Comparison of ENCODE assay signal across 24 cellular contexts in genomic region chr12:118271770-118272417, GRCh38.
DNase-seq lines count a peak whose midpoint lies in the region; ATAC-seq, FAIRE-seq and TF ChIP-seq lines count a peak whose summit lies in the region.
"Had no signal": no experiment of that assay in that cellular context is flagged by ENCODE, and none has a peak within 500 bp of the region (broad histone marks: within the 10 kb centered on the region; RNA-seq: fewer than 3 reads in every experiment).

No MANE protein-coding gene starts in this region.

- no peak for TF ChIP-seq EP300 in esophagus muscularis mucosa (IDR thresholded peaks at IDR 0.05)
- TF ChIP-seq EP300 in stomach (IDR thresholded peaks at IDR 0.05) = no peak

- no peak overlapping the region for H3K4me3 ChIP-seq in body of pancreas
- H3K4me3 ChIP-seq in keratinocyte (ENCODE audit: control insufficient read depth in 2 of 3, extremely low read depth in 1 of 3, insufficient read depth in 2 of 3, low read depth in 1 of 3, low read length in 3 of 3) = peak overlapping the region in 2 of 3 experiments; percentile 31 to 40
- H3K4me3 ChIP-seq in esophagus muscularis mucosa = no peak overlapping the region
- no peak overlapping the region for H3K4me3 ChIP-seq in stomach

- 64 to 76% methylated on average over 5 of the region's 5 CpGs for WGBS in body of pancreas, 2 donors
- 87% methylated on average over 5 of the region's 5 CpGs for WGBS in esophagus muscularis mucosa
- WGBS in stomach, 5 donors = 48 to 70% (median 63%) methylated on average over 5 of the region's 5 CpGs

- peaks cover 11 to 24% of the 10 kb centered on the region in 2 donors for H3K36me3 Mint-ChIP-seq in stimulated activated naive B cell treated with anti-CD40 and anti-IgM and Interleukin-4, amounts not matched to agents 10 μg/mL and 1 μg/mL and 100 μg/mL, for 72 hours

- H2AFZ ChIP-seq in keratinocyte (ENCODE audit: control insufficient read depth, low read length) = no peak overlapping the region

- TF ChIP-seq CTCF in body of pancreas (IDR thresholded peaks at IDR 0.05) = no peak
- TF ChIP-seq CTCF in keratinocyte (optimal IDR thresholded peaks at IDR 0.05 in 1 of 3, IDR thresholded peaks at IDR 0.05 in 1 of 3, conservative IDR thresholded peaks at IDR 0.05 in 1 of 3; ENCODE audit: extremely low read depth in 1 of 3, insufficient read depth in 2 of 3, low read length in 3 of 3) = no peak
- no peak for TF ChIP-seq CTCF in GM10248 (IDR thresholded peaks at IDR 0.05; ENCODE audit: control extremely low read depth, extremely low read depth, low read depth, missing control alignments)
- no peak for TF ChIP-seq CTCF in esophagus muscularis mucosa (IDR thresholded peaks at IDR 0.05)
- TF ChIP-seq CTCF in stomach (IDR thresholded peaks at IDR 0.05) = no peak

- peak overlapping the region; percentile 34 for H3K9ac ChIP-seq in keratinocyte (ENCODE audit: control insufficient read depth, extremely low read depth, insufficient read depth, low read length)
- H3K9ac ChIP-seq: SK-N-SH had no signal

- H3K4me1 Mint-ChIP-seq in stimulated activated naive B cell treated with anti-CD40 and anti-IgM and Interleukin-4, amounts not matched to agents 10 μg/mL and 1 μg/mL and 100 μg/mL, for 72 hours = peaks cover 20 to 40% of the 10 kb centered on the region in 2 donors
- H3K4me1 Mint-ChIP-seq: H9 had no signal

- H3K79me2 ChIP-seq in keratinocyte (ENCODE audit: control insufficient read depth, insufficient read depth, low read length) = peaks cover 10% of the 10 kb centered on the region

- peak overlapping the region; percentile 79 for H3K27ac Mint-ChIP-seq in stimulated activated naive B cell treated with anti-CD40 and anti-IgM and Interleukin-4, amounts not matched to agents 10 μg/mL and 1 μg/mL and 100 μg/mL, for 72 hours
- H3K27ac Mint-ChIP-seq: activated CD4-positive, alpha-beta T cell treated with anti-CD3 and anti-CD28 coated beads, Interleukin-2, amount 10 ng/mL, durations not matched to agents 7 days and 5 days; H9 had no signal

- H3K27me3 ChIP-seq in body of pancreas (no peaks in the 10 kb centered on the region), keratinocyte (ENCODE audit: control insufficient read depth, extremely low read depth, insufficient read depth, low read length) (no peaks in the 10 kb centered on the region), esophagus muscularis mucosa (no peaks in the 10 kb centered on the region), stomach (no peaks in the 10 kb centered on the region)

- POLR2A ChIA-PET in GM10248 (lab: Yijun Ruan, JAX) = no interaction called here

- H3K9me3 ChIP-seq in body of pancreas (no peaks in the 10 kb centered on the region), keratinocyte (ENCODE audit: control insufficient read depth, low read depth, low read length) (no peaks in the 10 kb centered on the region), esophagus muscularis mucosa (no peaks in the 10 kb centered on the region), stomach (no peaks in the 10 kb centered on the region)
- H3K9me3 ChIP-seq: SK-N-SH had no signal

- ATAC-seq in body of pancreas = peak; percentile 68
- no peak for ATAC-seq in stimulated activated naive B cell treated with anti-CD40 and anti-IgM and Interleukin-4, amounts not matched to agents 10 μg/mL and 1 μg/mL and 100 μg/mL, for 72 hours (replicated peaks)
- ATAC-seq: left cardiac atrium; right cardiac atrium; stimulated activated naive CD8-positive, alpha-beta T cell treated with anti-CD3 and anti-CD28 coated beads, Interleukin-15, Interleukin-2, amounts not matched to agents 100 U/mL and 50 U/mL, for 24 hours had no signal

- dilution Hi-C loops in keratinocyte (cut with MboI; ENCODE audit: extremely low pct_ligation_motif_present, low sequenced_read_pairs) = no loop called here

- H3K36me3 ChIP-seq in body of pancreas (replicated peaks in 1 of 2; ENCODE audit: insufficient read depth in 1 of 2, low read depth in 2 of 2) = no peaks in the 10 kb centered on the region
- no peaks in the 10 kb centered on the region for H3K36me3 ChIP-seq in keratinocyte (ENCODE audit: control insufficient read depth in 2 of 2, extremely low read depth in 1 of 2, insufficient read depth in 2 of 2, low read length in 2 of 2)
- H3K36me3 ChIP-seq in esophagus muscularis mucosa = no peaks in the 10 kb centered on the region
- no peaks in the 10 kb centered on the region for H3K36me3 ChIP-seq in stomach

- intact Hi-C loops in body of pancreas (cut with DNase I) (no loop called here), esophagus muscularis mucosa (cut with DNase I) (no loop called here), stomach (cut with DNase I; ENCODE audit: low total_unique reads) (no loop called here)

- H3K9me1 ChIP-seq in keratinocyte (ENCODE audit: control insufficient read depth, extremely low read depth, insufficient read depth, low read length) = no peaks in the 10 kb centered on the region

- no peaks in the 10 kb centered on the region for H3K27me3 Mint-ChIP-seq in stimulated activated naive B cell treated with anti-CD40 and anti-IgM and Interleukin-4, amounts not matched to agents 10 μg/mL and 1 μg/mL and 100 μg/mL, for 72 hours
- H3K27me3 Mint-ChIP-seq: activated CD4-positive, alpha-beta T cell treated with anti-CD3 and anti-CD28 coated beads, Interleukin-2, amount 10 ng/mL, durations not matched to agents 7 days and 5 days; central memory CD8-positive, alpha-beta T cell had no signal

- H3K4me1 ChIP-seq in body of pancreas (peaks cover 10% of the 10 kb centered on the region), keratinocyte (ENCODE audit: control insufficient read depth, extremely low read depth, insufficient read depth, low read length) (peaks cover 15% of the 10 kb centered on the region), esophagus muscularis mucosa (no peaks in the 10 kb centered on the region), stomach (peaks cover 0 to 10% (median 0%) of the 10 kb centered on the region in 4 donors)

- CTCF ChIA-PET in GM10248 (lab: Yijun Ruan, JAX) = no interaction called here

- H4K20me1 ChIP-seq in keratinocyte (ENCODE audit: control insufficient read depth, extremely low read depth, insufficient read depth, low read length) = no peaks in the 10 kb centered on the region

- H3K9me3 Mint-ChIP-seq in stimulated activated naive B cell treated with anti-CD40 and anti-IgM and Interleukin-4, amounts not matched to agents 10 μg/mL and 1 μg/mL and 100 μg/mL, for 72 hours = no peaks in the 10 kb centered on the region
- H3K9me3 Mint-ChIP-seq: activated CD4-positive, alpha-beta T cell treated with anti-CD3 and anti-CD28 coated beads, Interleukin-2, amount 10 ng/mL, durations not matched to agents 7 days and 5 days; central memory CD8-positive, alpha-beta T cell; H9 had no signal

- H3K27ac ChIP-seq in body of pancreas = peak overlapping the region in 2 of 4 donors; percentile 9 to 61
- H3K27ac ChIP-seq in keratinocyte (ENCODE audit: control insufficient read depth, insufficient read depth, low read length) = peak overlapping the region; percentile 55
- no peak overlapping the region for H3K27ac ChIP-seq in esophagus muscularis mucosa (replicated peaks in 1 of 4)
- H3K27ac ChIP-seq in stomach = no peak overlapping the region

- DNase-seq in HPDE6-E6E7 (ENCODE audit: extremely low spot score) (peak; percentile 64), body of pancreas (no peak), keratinocyte (ENCODE audit: low read depth, low spot score) (no peak), GM10248 (ENCODE audit: extremely low spot score) (no peak), esophagus muscularis mucosa (ENCODE audit: extremely low spot score) (no peak), stomach (no peak)
- no peak for DNase-seq in stimulated activated naive B cell treated with anti-CD40 and anti-IgM and Interleukin-4, amounts not matched to agents 10 μg/mL and 1 μg/mL and 100 μg/mL, for 72 hours
- DNase-seq: activated CD4-positive, alpha-beta T cell treated with anti-CD3 and anti-CD28 coated beads, Interleukin-2, amount 10 ng/mL, durations not matched to agents 7 days and 5 days; activated CD8-positive, alpha-beta memory T cell treated with anti-CD3 and anti-CD28 coated beads, Interleukin-2, amount 50 U/mL, for 48 hours; activated gamma-delta T cell; amygdala; COR-L47; effector memory CD4-positive, alpha-beta T cell; H9; hypothalamus; KBM-7; left cardiac atrium; NCI-H2107; NCI-H748 treated with DMSO at 0.1 percent for 48 hours; right cardiac atrium; SK-N-SH; stimulated activated naive CD8-positive, alpha-beta T cell treated with anti-CD3 and anti-CD28 coated beads, Interleukin-15, Interleukin-2, amounts not matched to agents 100 U/mL and 50 U/mL, for 24 hours had no signal

- TF ChIP-seq POLR2A in body of pancreas (IDR thresholded peaks at IDR 0.05) (no peak), esophagus muscularis mucosa (IDR thresholded peaks at IDR 0.05; ENCODE audit: low read depth) (no peak), stomach (IDR thresholded peaks at IDR 0.05) (no peak)

- H3K4me3 Mint-ChIP-seq in stimulated activated naive B cell treated with anti-CD40 and anti-IgM and Interleukin-4, amounts not matched to agents 10 μg/mL and 1 μg/mL and 100 μg/mL, for 72 hours = no peak overlapping the region
- H3K4me3 Mint-ChIP-seq: activated CD4-positive, alpha-beta T cell treated with anti-CD3 and anti-CD28 coated beads, Interleukin-2, amount 10 ng/mL, durations not matched to agents 7 days and 5 days; central memory CD8-positive, alpha-beta T cell; H9 had no signal

- FAIRE-seq in keratinocyte (lab: Jason Lieb, UNC) = peak; percentile 67
- FAIRE-seq: TTC549 had no signal

- H3K4me2 ChIP-seq in keratinocyte (ENCODE audit: control insufficient read depth, extremely low read depth, insufficient read depth, low read depth, low read length) = peak overlapping the region; percentile 74
- H3K4me2 ChIP-seq: SK-N-SH had no signal

Comparison
In these comparisons a context has a peak if more than half of its experiments do, and no peak if none do; other contexts are left out.
1. H3K4me3 ChIP-seq: peak in keratinocyte (2 of 3); none in body of pancreas (0 of 2), esophagus muscularis mucosa (0 of 4) and stomach (0 of 4).